8 cellular contexts compared by ENCODE assay signal in genomic region chr5:137498301-137498735, GRCh38. TPM values are rescaled to one million over a fixed set of nuclear protein-coding genes. Genes with fewer than 3 reads are reported as not detected.
DNase-seq lines count a peak whose midpoint lies in the region; ATAC-seq and TF ChIP-seq lines count a peak whose summit lies in the region.

No MANE protein-coding gene starts in this region.

- intact Hi-C loops in sigmoid colon (cut with DNase I): loop anchor here (1.0 to 2.0 kb wide), 2 partner anchors 153 to 696 kb away; no protein-coding TSS in a partner anchor

- no peak for TF ChIP-seq EP300 in sigmoid colon (IDR thresholded peaks at IDR 0.05)

- H3K4me1 ChIP-seq in right atrium auricular region: peaks cover 0 to 5% of the 10 kb centered on the region in 2 donors
- H3K4me1 ChIP-seq in sigmoid colon: peaks cover 0 to 21% (median 14%) of the 10 kb centered on the region in 4 donors

- H3K27ac ChIP-seq in VCaP (peak overlapping the region; percentile 83), right atrium auricular region (peak overlapping the region; percentile 16 to 75), sigmoid colon (peak overlapping the region in 2 of 4 donors; percentile 60 to 66)

- H3K4me3 ChIP-seq in GM06990 (replicated peaks; ENCODE audit: low read depth, low read length) (no peak overlapping the region), right atrium auricular region (peak overlapping the region; percentile 51 to 73), sigmoid colon (peak overlapping the region; percentile 56 to 74 (median 64))

- TF ChIP-seq POLR2A in sigmoid colon (IDR thresholded peaks at IDR 0.05): no peak

- H3K9me3 ChIP-seq in right atrium auricular region: no peaks in the 10 kb centered on the region
- H3K9me3 ChIP-seq in sigmoid colon: no peaks in the 10 kb centered on the region

- 4 to 9% methylated on average over 57 of the region's 57 CpGs for WGBS in sigmoid colon, 2 donors

- H3K36me3 ChIP-seq in GM06990 (ENCODE audit: control insufficient read depth, insufficient read depth, low read length): no peaks in the 10 kb centered on the region
- no peaks in the 10 kb centered on the region for H3K36me3 ChIP-seq in right atrium auricular region
- no peaks in the 10 kb centered on the region for H3K36me3 ChIP-seq in sigmoid colon

- ATAC-seq in activated CD4-positive, CD25-positive, alpha-beta regulatory T cell treated with anti-CD3 and anti-CD28 coated beads, Interleukin-2, amount 50 U/mL, for 24 hours: no peak
- no peak for ATAC-seq in GM18502 (IDR thresholded peaks at IDR 0.05; ENCODE audit: poor library complexity, unreplicated experiment)
- ATAC-seq in HG02981 (IDR thresholded peaks at IDR 0.05; ENCODE audit: unreplicated experiment): no peak

- TF ChIP-seq CTCF in GM06990 (IDR thresholded peaks at IDR 0.05; ENCODE audit: insufficient read depth, low read length, poor library complexity, severe bottlenecking): no peak
- no peak for TF ChIP-seq CTCF in VCaP (conservative IDR thresholded peaks at IDR 0.05)
- no peak for TF ChIP-seq CTCF in right atrium auricular region (IDR thresholded peaks at IDR 0.05)
- TF ChIP-seq CTCF in sigmoid colon (IDR thresholded peaks at IDR 0.05): no peak

- DNase-seq in GM06990 (ENCODE audit: extremely low read depth, insufficient read length) (peak; percentile 10), right atrium auricular region (ENCODE audit: low spot score) (no peak), sigmoid colon (no peak), MV-4-11 (lab: John Stamatoyannopoulos, UW) (no peak)

- no peaks in the 10 kb centered on the region; the same call in 1 of the 2 replicates for H3K27me3 ChIP-seq in GM06990 (replicated peaks; ENCODE audit: control insufficient read depth, insufficient read depth, low read length)
- H3K27me3 ChIP-seq in right atrium auricular region: no peaks in the 10 kb centered on the region
- no peaks in the 10 kb centered on the region for H3K27me3 ChIP-seq in sigmoid colon

RNA-seq across cellular contexts. Expression of gene SPOCK1, which starts 0.8 kb away (rescaled TPM):
- total RNA-seq in right atrium auricular region (10 to 100 TPM; 59.8 to 84.5 TPM), sigmoid colon (100 to 1,000 TPM in 1 of 4 donors, 10 to 100 TPM in 3; 33.4 to 104 (median 72.4) TPM)
- 1 to 10 TPM; 2.4 to 3.8 (median 2.8) TPM for polyA plus RNA-seq in sigmoid colon
